Comparison of ENCODE assay signal across 1 cellular context in genomic region chr2:239234826-239235175, GRCh38.
TF ChIP-seq lines count a peak whose summit lies in the region.

No MANE protein-coding gene starts in this region.

TF ChIP-seq in GM23338, 12 proteins besides CTCF, POLR2A, EP300 and RAD21 (continued from another document):
- TF ChIP-seq ZNF462 (CRISPR knock-in tag; IDR thresholded peaks at IDR 0.05) (no peak), ZNF331 (CRISPR knock-in tag; IDR thresholded peaks at IDR 0.05; ENCODE audit: low read depth) (no peak), NANOG (IDR thresholded peaks at IDR 0.05; ENCODE audit: borderline replicate concordance) (no peak), EZH2 (IDR thresholded peaks at IDR 0.05; ENCODE audit: low read depth, unreplicated experiment) (no peak), CREB1 (CRISPR knock-in tag; IDR thresholded peaks at IDR 0.05; ENCODE audit: low read depth) (no peak), JUNB (IDR thresholded peaks at IDR 0.05; ENCODE audit: unreplicated experiment) (no peak), REST (IDR thresholded peaks at IDR 0.05; ENCODE audit: unreplicated experiment) (no peak), STAT1 (IDR thresholded peaks at IDR 0.05; ENCODE audit: unreplicated experiment) (no peak), ZNF114 (CRISPR knock-in tag; IDR thresholded peaks at IDR 0.05) (no peak), POLR2AphosphoS5 (IDR thresholded peaks at IDR 0.05; ENCODE audit: low read depth) (no peak), ETS1 (IDR thresholded peaks at IDR 0.05) (no peak)
